ENCODE assay signal across 9 cellular contexts in genomic region chr15:78508272-78508671, GRCh38. TPM values are rescaled to one million over a fixed set of nuclear protein-coding genes. Genes with fewer than 3 reads are reported as not detected.
A peak's percentile ranks its signal among the peaks of the same experiment; 100 is the strongest.
DNase-seq lines count a peak whose midpoint lies in the region; ATAC-seq and TF ChIP-seq lines count a peak whose summit lies in the region.
"Had no signal": no experiment of that assay in that cellular context is flagged by ENCODE, and none has a peak within 500 bp of the region (broad histone marks: within the 10 kb centered on the region; RNA-seq: fewer than 3 reads in every experiment).

No MANE protein-coding gene starts in this region.

- H3K4me1 ChIP-seq in testis: no peaks in the 10 kb centered on the region

- no peak for TF ChIP-seq POLR2A in testis (IDR thresholded peaks at IDR 0.05)

- no peaks in the 10 kb centered on the region for H3K27me3 ChIP-seq in testis

- intact Hi-C loops in left colon (cut with DNase I, micrococcal nuclease): no loop called here
- intact Hi-C loops in testis (cut with DNase I; ENCODE audit: low total_unique reads): loop anchor here (10.0 kb wide), 1 partner anchor 57 kb away; the partner anchor contains the start of gene CHRNA5

- 37 to 41% methylated on average over 6 of the region's 6 CpGs for WGBS in testis, 2 donors

- TF ChIP-seq CTCF in testis (IDR thresholded peaks at IDR 0.05): no peak

- no peaks in the 10 kb centered on the region for H3K9me3 ChIP-seq in testis

- no peak for ATAC-seq in activated CD8-positive, alpha-beta memory T cell treated with anti-CD3 and anti-CD28 coated beads, Interleukin-2, amount 10 ng/mL, durations not matched to agents 7 days and 5 days
- no peak for ATAC-seq in activated naive CD8-positive, alpha-beta T cell treated with anti-CD3 and anti-CD28 coated beads, Interleukin-2, amount 50 U/mL, for 24 hours
- ATAC-seq in left colon: peak; percentile 31

- no peaks in the 10 kb centered on the region for H3K9me3 Mint-ChIP-seq in activated CD8-positive, alpha-beta memory T cell treated with anti-CD3 and anti-CD28 coated beads, Interleukin-2, amount 10 ng/mL, durations not matched to agents 7 days and 5 days (ENCODE audit: low read depth)
- H3K9me3 Mint-ChIP-seq in activated naive CD8-positive, alpha-beta T cell treated with anti-CD3 and anti-CD28 coated beads, Interleukin-2, amount 50 U/mL, for 24 hours: no peaks in the 10 kb centered on the region

- DNase-seq in activated CD8-positive, alpha-beta memory T cell treated with anti-CD3 and anti-CD28 coated beads, Interleukin-2, amount 10 ng/mL, durations not matched to agents 7 days and 5 days: no peak
- DNase-seq in activated CD8-positive, alpha-beta memory T cell treated with anti-CD3 and anti-CD28 coated beads for 24 hours: no peak
- DNase-seq in activated naive CD8-positive, alpha-beta T cell treated with anti-CD3 and anti-CD28 coated beads, Interleukin-2, amount 50 U/mL, for 24 hours: no peak
- DNase-seq in left colon (peak in 1 of 2 donors; percentile 40), testis (no peak), substantia nigra (lab: John Stamatoyannopoulos, UW) (no peak), retina (no peak)
- DNase-seq in effector CD8-positive, alpha-beta T cell (lab: John Stamatoyannopoulos, UW): no peak
- DNase-seq: RPMI8226 had no signal

- peaks cover 22% of the 10 kb centered on the region for H3K4me1 Mint-ChIP-seq in activated CD8-positive, alpha-beta memory T cell treated with anti-CD3 and anti-CD28 coated beads, Interleukin-2, amount 10 ng/mL, durations not matched to agents 7 days and 5 days
- peaks cover 22% of the 10 kb centered on the region for H3K4me1 Mint-ChIP-seq in activated naive CD8-positive, alpha-beta T cell treated with anti-CD3 and anti-CD28 coated beads, Interleukin-2, amount 50 U/mL, for 24 hours

- peaks cover 1% of the 10 kb centered on the region for H3K36me3 Mint-ChIP-seq in activated CD8-positive, alpha-beta memory T cell treated with anti-CD3 and anti-CD28 coated beads, Interleukin-2, amount 10 ng/mL, durations not matched to agents 7 days and 5 days
- H3K36me3 Mint-ChIP-seq in activated naive CD8-positive, alpha-beta T cell treated with anti-CD3 and anti-CD28 coated beads, Interleukin-2, amount 50 U/mL, for 24 hours (ENCODE audit: low read depth): no peaks in the 10 kb centered on the region

- CTCF ChIA-PET in activated CD8-positive, alpha-beta memory T cell treated with anti-CD3 and anti-CD28 coated beads, Interleukin-2, amount 10 ng/mL, durations not matched to agents 7 days and 5 days (lab: Charles Lee): interaction anchor here (1.0 to 1.9 kb wide), 3 partner anchors 43 to 86 kb away, joined by 3 to 6 read pairs (median 5); partner anchors contain the start of gene IREB2

- H3K27ac Mint-ChIP-seq in activated CD8-positive, alpha-beta memory T cell treated with anti-CD3 and anti-CD28 coated beads, Interleukin-2, amount 10 ng/mL, durations not matched to agents 7 days and 5 days: no peak overlapping the region
- peak overlapping the region; percentile 74 for H3K27ac Mint-ChIP-seq in activated naive CD8-positive, alpha-beta T cell treated with anti-CD3 and anti-CD28 coated beads, Interleukin-2, amount 50 U/mL, for 24 hours

- H3K27me3 Mint-ChIP-seq in activated CD8-positive, alpha-beta memory T cell treated with anti-CD3 and anti-CD28 coated beads, Interleukin-2, amount 10 ng/mL, durations not matched to agents 7 days and 5 days: peaks cover 6% of the 10 kb centered on the region
- peaks cover 4% of the 10 kb centered on the region for H3K27me3 Mint-ChIP-seq in activated naive CD8-positive, alpha-beta T cell treated with anti-CD3 and anti-CD28 coated beads, Interleukin-2, amount 50 U/mL, for 24 hours

- H3K27ac ChIP-seq in testis (no peak overlapping the region), substantia nigra (ENCODE audit: low read depth, low read length, poor library complexity, severe bottlenecking) (no peak overlapping the region)

- peak overlapping the region; percentile 75 for H3K4me3 Mint-ChIP-seq in activated CD8-positive, alpha-beta memory T cell treated with anti-CD3 and anti-CD28 coated beads, Interleukin-2, amount 10 ng/mL, durations not matched to agents 7 days and 5 days
- H3K4me3 Mint-ChIP-seq in activated naive CD8-positive, alpha-beta T cell treated with anti-CD3 and anti-CD28 coated beads, Interleukin-2, amount 50 U/mL, for 24 hours: peak overlapping the region; percentile 87

- no peaks in the 10 kb centered on the region for H3K36me3 ChIP-seq in testis (ENCODE audit: low read depth, missing control alignments)

- H3K4me3 ChIP-seq in testis: peak overlapping the region; percentile 74 to 79

RNA-seq across cellular contexts. Expression of gene HYKK, which starts 0.9 kb away (rescaled TPM):
- total RNA-seq in activated CD8-positive, alpha-beta memory T cell treated with anti-CD3 and anti-CD28 coated beads, Interleukin-2, amount 10 ng/mL, durations not matched to agents 7 days and 5 days: 1 to 10 TPM; 1.7 to 1.9 TPM
- 1 to 10 TPM; 6.3 to 7.5 TPM for total RNA-seq in left colon
- total RNA-seq in testis: 1 to 10 TPM; 5.9 to 8.8 TPM
- polyA plus RNA-seq in testis (ENCODE audit: insufficient read depth, low read depth, low replicate concordance): 7.0 TPM

RNA-seq across cellular contexts. Expression of gene PSMA4, which starts 32.0 kb away (rescaled TPM):
- total RNA-seq in activated CD8-positive, alpha-beta memory T cell treated with anti-CD3 and anti-CD28 coated beads, Interleukin-2, amount 10 ng/mL, durations not matched to agents 7 days and 5 days: 100 to 1,000 TPM; 231 to 278 TPM
- total RNA-seq in left colon (100 to 1,000 TPM; 127 to 157 TPM), testis (100 to 1,000 TPM in 1 of 2 donors, 10 to 100 TPM in 1; 97.4 to 117 TPM)
- polyA plus RNA-seq in testis (ENCODE audit: insufficient read depth, low read depth, low replicate concordance): 204 TPM

RNA-seq across cellular contexts. Expression of gene CHRNA5, which starts 57.0 kb away (rescaled TPM):
- total RNA-seq in activated CD8-positive, alpha-beta memory T cell treated with anti-CD3 and anti-CD28 coated beads, Interleukin-2, amount 10 ng/mL, durations not matched to agents 7 days and 5 days: 1 to 10 TPM; 2.3 to 6.8 TPM
- total RNA-seq in left colon (1 to 10 TPM; 4.6 to 6.9 TPM), testis (1 to 10 TPM; 3.5 to 4.4 TPM)
- 3.7 TPM for polyA plus RNA-seq in testis (ENCODE audit: insufficient read depth, low read depth, low replicate concordance)
